8 cellular contexts compared by ENCODE assay signal in the genomic region with DNA sequence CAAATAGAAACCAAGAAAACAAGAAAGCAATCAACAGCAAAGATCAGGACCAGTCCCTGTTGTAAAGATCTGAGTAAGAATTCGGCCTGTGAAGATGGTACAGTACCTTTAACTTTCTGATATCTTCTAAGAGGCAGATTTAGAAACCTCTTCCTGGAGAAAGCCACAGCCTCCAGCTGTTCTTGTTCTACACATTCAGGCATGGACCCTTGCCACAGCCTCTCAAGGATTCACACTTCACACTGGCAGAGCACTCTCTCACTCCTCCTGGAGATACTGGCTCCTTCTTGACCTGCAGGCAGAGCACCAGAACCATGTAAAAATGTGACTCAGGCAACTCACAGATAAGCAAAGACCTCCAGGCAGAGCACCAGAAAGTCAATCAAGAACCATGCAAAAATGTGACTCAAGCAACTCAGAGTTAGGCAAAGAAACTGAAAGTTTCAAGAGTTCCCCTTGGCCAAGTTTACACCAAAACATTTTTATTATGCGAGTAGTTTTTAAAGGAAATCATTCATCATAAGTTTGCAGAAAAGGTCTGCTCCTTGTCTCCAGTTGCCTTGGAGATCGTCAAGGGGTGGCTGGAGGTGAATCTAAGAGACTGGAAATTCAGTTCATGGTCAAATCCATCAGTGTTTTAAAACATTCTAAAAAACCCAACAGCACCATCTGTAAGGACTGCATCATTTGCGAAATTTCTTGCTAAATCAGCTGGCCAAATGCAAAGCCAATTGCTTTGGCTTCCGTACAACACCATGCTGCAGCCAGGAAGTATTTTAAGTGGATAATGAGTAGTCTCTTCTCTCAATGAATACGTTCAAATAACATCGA.
A peak's percentile ranks its signal among the peaks of the same experiment; 100 is the strongest.
DNase-seq lines count a peak whose midpoint lies in the region; ATAC-seq and TF ChIP-seq lines count a peak whose summit lies in the region.

No MANE protein-coding gene starts in this region.

- H3K27ac ChIP-seq in psoas muscle = no peak overlapping the region

- no peaks in the 10 kb centered on the region for H3K27me3 Mint-ChIP-seq in activated CD4-positive, alpha-beta T cell treated with anti-CD3 and anti-CD28 coated beads for 36 hours

- H3K9me3 ChIP-seq in psoas muscle = no peaks in the 10 kb centered on the region

- no peak for TF ChIP-seq CTCF in psoas muscle (IDR thresholded peaks at IDR 0.05)

- peaks cover 87% of the 10 kb centered on the region for H3K4me1 Mint-ChIP-seq in activated CD4-positive, alpha-beta T cell treated with anti-CD3 and anti-CD28 coated beads for 36 hours

- WGBS in psoas muscle, 3 donors = 12 to 23% (median 18%) methylated on average over 7 of the region's 7 CpGs

- H3K9me3 Mint-ChIP-seq in activated CD4-positive, alpha-beta T cell treated with anti-CD3 and anti-CD28 coated beads for 36 hours (ENCODE audit: low read depth) = no peaks in the 10 kb centered on the region

- POLR2A ChIA-PET in activated CD4-positive, alpha-beta T cell treated with anti-CD3 and anti-CD28 coated beads for 36 hours (lab: Charles Lee) = interaction anchor here (0.6 to 1.4 kb wide), 3 partner anchors 30 to 161 kb away, joined by 3 to 5 read pairs (median 4); no protein-coding TSS in a partner anchor

- no peaks in the 10 kb centered on the region for H3K36me3 Mint-ChIP-seq in activated CD4-positive, alpha-beta T cell treated with anti-CD3 and anti-CD28 coated beads for 36 hours (ENCODE audit: low read depth)

- ATAC-seq in GM21360 (IDR thresholded peaks at IDR 0.05; ENCODE audit: unreplicated experiment) = peak; percentile 64
- peak; percentile 70 for ATAC-seq in HG03571 (IDR thresholded peaks at IDR 0.05; ENCODE audit: unreplicated experiment)
- ATAC-seq in activated CD4-positive, alpha-beta T cell treated with anti-CD3 and anti-CD28 coated beads for 36 hours = peak; percentile 80
- peak; percentile 36 to 65 (median 51) for ATAC-seq in psoas muscle

- H3K4me3 ChIP-seq in psoas muscle = peak overlapping the region; percentile 9

- intact Hi-C loops in activated CD4-positive, alpha-beta T cell treated with anti-CD3 and anti-CD28 coated beads for 36 hours (cut with DNase I, micrococcal nuclease) = loop anchor here (1.0 to 5.0 kb wide), 16 partner anchors 30 to 358 kb away; a partner anchor contains a TSS
- intact Hi-C loops in psoas muscle (cut with DNase I) = no loop called here

- no peaks in the 10 kb centered on the region for H3K27me3 ChIP-seq in psoas muscle (ENCODE audit: insufficient read depth in 3 of 3, low read length in 2 of 3)

- peaks cover 27% of the 10 kb centered on the region for H3K4me1 ChIP-seq in psoas muscle

- H3K27ac Mint-ChIP-seq in activated CD4-positive, alpha-beta T cell treated with anti-CD3 and anti-CD28 coated beads for 36 hours = peak overlapping the region; percentile 93

- DNase-seq in GM04504 (ENCODE audit: low read depth) (peak; percentile 81), fibroblast of gingiva (ENCODE audit: low read depth) (peak; percentile 90), psoas muscle (peak in 1 of 2 donors; percentile 26), NCI-H146 (lab: John Stamatoyannopoulos, UW) (no peak), NCI-H1930 (lab: John Stamatoyannopoulos, UW) (no peak)
- peak; percentile 67 for DNase-seq in activated CD4-positive, alpha-beta T cell treated with anti-CD3 and anti-CD28 coated beads for 36 hours

- no peaks in the 10 kb centered on the region for H3K36me3 ChIP-seq in psoas muscle (ENCODE audit: insufficient read depth in 1 of 2, low read depth in 1 of 2)

- H3K4me3 Mint-ChIP-seq in activated CD4-positive, alpha-beta T cell treated with anti-CD3 and anti-CD28 coated beads for 36 hours = peak overlapping the region; percentile 46

- CTCF ChIA-PET in activated CD4-positive, alpha-beta T cell treated with anti-CD3 and anti-CD28 coated beads for 36 hours (lab: Charles Lee) = interaction anchor here (0.9 to 1.6 kb wide), 4 partner anchors 75 to 161 kb away, joined by 3 to 5 read pairs (median 4); no protein-coding TSS in a partner anchor

Comparison
In these comparisons a context has a peak if more than half of its experiments do, and no peak if none do; other contexts are left out.
1. DNase-seq: peak in GM04504 (single experiment), activated CD4-positive, alpha-beta T cell treated with anti-CD3 and anti-CD28 coated beads for 36 hours (single experiment) and fibroblast of gingiva (single experiment); none in NCI-H146 (single experiment) and NCI-H1930 (0 of 2).
2. intact Hi-C loops: an anchor here in activated CD4-positive, alpha-beta T cell treated with anti-CD3 and anti-CD28 coated beads for 36 hours (1.0 to 5.0 kb wide); none called in psoas muscle.
3. Peak in every context shown above with its lines, with median percentiles within 50 percentile points of each other: ATAC-seq.